ENCODE assay signal across 11 cellular contexts in genomic region chr2:156430236-156430977, GRCh38. TPM values are rescaled to one million over a fixed set of nuclear protein-coding genes. Genes with fewer than 3 reads are reported as not detected.
DNase-seq lines count a peak whose midpoint lies in the region; ATAC-seq, FAIRE-seq and TF ChIP-seq lines count a peak whose summit lies in the region.
"Had no signal": no experiment of that assay in that cellular context is flagged by ENCODE, and none has a peak within 500 bp of the region (broad histone marks: within the 10 kb centered on the region; RNA-seq: fewer than 3 reads in every experiment).

No MANE protein-coding gene starts in this region.

- WGBS in lower leg skin, 2 donors, result 77 to 90% methylated on average over 2 of the region's 2 CpGs

- H3K4me3 ChIP-seq in HL-60 (replicated peaks; ENCODE audit: insufficient read depth, low read length) (no peak overlapping the region), endothelial cell of umbilical vein (replicated peaks in 1 of 3; ENCODE audit: insufficient read depth in 1 of 3, low read depth in 1 of 3, low read length in 3 of 3) (no peak overlapping the region), right atrium auricular region (no peak overlapping the region), lower leg skin (ENCODE audit: low read depth, poor library complexity, severe bottlenecking) (no peak overlapping the region)
- H3K4me3 ChIP-seq: HAP-1 had no signal

- no peaks in the 10 kb centered on the region for H3K9me1 ChIP-seq in endothelial cell of umbilical vein (replicated peaks; ENCODE audit: control insufficient read depth, extremely low read depth, insufficient read depth, low read length)

- peak; percentile 13 for DNase-seq in CD1c-positive myeloid dendritic cell (ENCODE audit: extremely low spot score)
- DNase-seq in HL-60 (ENCODE audit: low read depth in 1 of 2, low spot score in 1 of 2), result no peak
- no peak for DNase-seq in endothelial cell of umbilical vein (ENCODE audit: low read depth, low spot score)
- DNase-seq in right atrium auricular region (ENCODE audit: low spot score), result no peak
- DNase-seq in cerebellum (ENCODE audit: low spot score), result no peak
- no peak for DNase-seq in lower leg skin (ENCODE audit: low spot score in 2 of 2)
- no peak for DNase-seq in stimulated activated CD4-positive, alpha-beta T cell treated with anti-CD3 and anti-CD28 coated beads, Interleukin-1b, Interleukin-23, amount 100 ng/mL, for 48 hours
- DNase-seq: activated T-cell treated with anti-CD3 and anti-CD28 coated beads, Interleukin-2, amount 50 U/mL, for 1 hour; COR-L47 had no signal

- peak overlapping the region; percentile 9 for H2AFZ ChIP-seq in endothelial cell of umbilical vein (ENCODE audit: low read depth, low read length)

- TF ChIP-seq CTCF in HL-60 (IDR thresholded peaks at IDR 0.05; ENCODE audit: insufficient read depth, low read length) (no peak), endothelial cell of umbilical vein (IDR thresholded peaks at IDR 0.05; ENCODE audit: extremely low read depth in 1 of 2, insufficient read depth in 1 of 2, low read depth in 1 of 2, low read length in 2 of 2) (no peak), right atrium auricular region (IDR thresholded peaks at IDR 0.05) (no peak), lower leg skin (IDR thresholded peaks at IDR 0.05) (no peak)

- peaks cover 14% of the 10 kb centered on the region for H3K4me1 ChIP-seq in endothelial cell of umbilical vein (ENCODE audit: control insufficient read depth, extremely low read depth, insufficient read depth, low read length)
- peaks cover 0 to 12% of the 10 kb centered on the region in 2 donors for H3K4me1 ChIP-seq in right atrium auricular region

- no peak for TF ChIP-seq POLR2A in endothelial cell of umbilical vein (IDR thresholded peaks at IDR 0.05; ENCODE audit: low read depth, low read length)
- no peak for TF ChIP-seq POLR2A in lower leg skin (IDR thresholded peaks at IDR 0.05)

- H3K4me2 ChIP-seq in endothelial cell of umbilical vein (ENCODE audit: insufficient read depth, low read length), result no peak overlapping the region

- intact Hi-C loops in endothelial cell of umbilical vein (cut with micrococcal nuclease) (no loop called here), lower leg skin (cut with DNase I; ENCODE audit: low total_unique reads) (no loop called here)

- H3K27ac ChIP-seq in HL-60 (replicated peaks) (peak overlapping the region; percentile 60), endothelial cell of umbilical vein (ENCODE audit: insufficient read depth, low read depth, low read length) (no peak overlapping the region), right atrium auricular region (no peak overlapping the region)

- H3K9ac ChIP-seq in endothelial cell of umbilical vein (replicated peaks; ENCODE audit: extremely low read depth, insufficient read depth, low read length), result no peak overlapping the region

- H3K79me2 ChIP-seq in endothelial cell of umbilical vein (ENCODE audit: control insufficient read depth, insufficient read depth, low read length), result no peaks in the 10 kb centered on the region

- CTCF ChIA-PET in endothelial cell of umbilical vein (lab: Charles Lee), result interaction anchor here (0.8 to 0.9 kb wide), 2 partner anchors 18 to 96 kb away, joined by 3 read pairs; no protein-coding TSS in a partner anchor

- no peak for FAIRE-seq in endothelial cell of umbilical vein (lab: Jason Lieb, UNC)

- H3K9me3 ChIP-seq in endothelial cell of umbilical vein (replicated peaks; ENCODE audit: control insufficient read depth, insufficient read depth, low read length), result no peaks in the 10 kb centered on the region
- H3K9me3 ChIP-seq in right atrium auricular region, result no peaks in the 10 kb centered on the region
- H3K9me3 ChIP-seq: HAP-1 had no signal

- POLR2A ChIA-PET in endothelial cell of umbilical vein (lab: Charles Lee), result no interaction called here

- no peaks in the 10 kb centered on the region for H4K20me1 ChIP-seq in endothelial cell of umbilical vein (replicated peaks; ENCODE audit: control insufficient read depth, extremely low read depth, insufficient read depth, low read length)

- H3K36me3 ChIP-seq in endothelial cell of umbilical vein (ENCODE audit: control insufficient read depth in 2 of 2, extremely low read depth in 1 of 2, insufficient read depth in 2 of 2, low read length in 2 of 2) (no peaks in the 10 kb centered on the region), right atrium auricular region (no peaks in the 10 kb centered on the region)
- H3K36me3 ChIP-seq: HAP-1 had no signal

- ATAC-seq in GM21515 (IDR thresholded peaks at IDR 0.05; ENCODE audit: unreplicated experiment), result peak; percentile 27

- no TSS peak for BruUV-seq in endothelial cell of umbilical vein (replicated peaks; lab: Mats Ljungman, UMichigan)

- dilution Hi-C loops in endothelial cell of umbilical vein (cut with MboI; ENCODE audit: extremely low pct_ligation_motif_present, low sequenced_read_pairs), result no loop called here

- no peaks in the 10 kb centered on the region for H3K27me3 ChIP-seq in HL-60 (ENCODE audit: insufficient read depth, poor library complexity, severe bottlenecking)
- no peaks in the 10 kb centered on the region for H3K27me3 ChIP-seq in endothelial cell of umbilical vein (ENCODE audit: control insufficient read depth in 2 of 2, insufficient read depth in 2 of 2, low read length in 2 of 2)
- H3K27me3 ChIP-seq in right atrium auricular region, result no peaks in the 10 kb centered on the region

TF ChIP-seq in endothelial cell of umbilical vein, 7 proteins besides CTCF, POLR2A, EP300 and RAD21:
- TF ChIP-seq GATA2 (IDR thresholded peaks at IDR 0.05; ENCODE audit: insufficient read depth, insufficient read length, low read depth, low read length) (no peak), POLR2AphosphoS5 (IDR thresholded peaks at IDR 0.05; ENCODE audit: insufficient read depth, low read depth, low read length) (no peak), EZH2 (IDR thresholded peaks at IDR 0.05; ENCODE audit: borderline replicate concordance, low read depth, low read length, severe bottlenecking) (no peak), MAX (IDR thresholded peaks at IDR 0.05; ENCODE audit: insufficient read depth, insufficient read length) (no peak), JUN (IDR thresholded peaks at IDR 0.05; ENCODE audit: borderline replicate concordance, insufficient read depth, insufficient read length, low read depth) (no peak), FOS (IDR thresholded peaks at IDR 0.05; ENCODE audit: borderline replicate concordance, insufficient read depth, low read length) (no peak), MYC (IDR thresholded peaks at IDR 0.05; ENCODE audit: low read depth, low read length) (no peak)

RNA-seq across cellular contexts. Expression of gene GPD2, which starts 5.8 kb away (rescaled TPM):
- total RNA-seq in endothelial cell of umbilical vein, result 29.3 and 37.0 TPM in 2 replicates
- polyA plus RNA-seq in endothelial cell of umbilical vein, result 5.2 and 6.6 TPM in 2 replicates
- 7.1 and 7.2 TPM in 2 replicates for polyA plus RNA-seq in endothelial cell of umbilical vein (2011; cell fraction: cytosol; rRNA removed)
- polyA plus RNA-seq in endothelial cell of umbilical vein (2011; cell fraction: nucleus; rRNA removed), result 12.1 and 14.2 TPM in 2 replicates
- 19.9 and 26.6 TPM in 2 replicates for polyA plus RNA-seq in endothelial cell of umbilical vein (2012)
- 56.9 and 58.6 TPM in 2 replicates for polyA minus RNA-seq in endothelial cell of umbilical vein
- polyA minus RNA-seq in endothelial cell of umbilical vein (2011; cell fraction: cytosol; rRNA and poly(A)+ RNA removed), result 36.3 TPM
- 21.3 and 30.3 TPM in 2 replicates for polyA minus RNA-seq in endothelial cell of umbilical vein (2011; cell fraction: nucleus; rRNA and poly(A)+ RNA removed)
- 10 to 100 TPM; 14.9 to 29.1 TPM for total RNA-seq in right atrium auricular region
- 62.2 TPM for total RNA-seq in cerebellum
- total RNA-seq in lower leg skin, result 10 to 100 TPM; 50.0 to 83.5 (median 64.6) TPM
